ENCODE assay signal across 8 cellular contexts in the genomic region with DNA sequence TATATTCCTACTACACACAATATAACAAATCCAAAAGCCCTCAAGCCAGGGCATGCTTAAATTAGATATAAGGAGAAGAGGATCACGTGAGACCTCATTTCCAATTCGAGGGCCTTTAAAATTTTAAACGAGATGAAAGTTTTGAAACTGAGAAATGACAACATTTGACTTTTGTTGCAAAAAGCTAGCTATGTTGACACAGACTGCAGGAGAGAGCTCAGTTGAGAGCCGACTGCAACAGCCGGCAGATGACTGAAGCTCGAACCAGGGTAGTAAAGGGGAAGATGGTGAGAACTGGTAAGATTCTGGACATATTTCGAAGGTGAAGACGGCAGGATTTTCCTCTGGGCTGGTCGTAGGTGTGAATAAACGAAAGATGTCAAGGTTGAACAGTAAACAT. TPM values are rescaled to one million over a fixed set of nuclear protein-coding genes. Genes with fewer than 3 reads are reported as not detected.
DNase-seq lines count a peak whose midpoint lies in the region; ATAC-seq, FAIRE-seq and TF ChIP-seq lines count a peak whose summit lies in the region.

No MANE protein-coding gene starts in this region.

- peaks cover 6% of the 10 kb centered on the region for H3K36me3 Mint-ChIP-seq in activated naive CD4-positive, alpha-beta T cell treated with anti-CD3 and anti-CD28 coated beads for 36 hours (ENCODE audit: low read depth)

- H3K9me2 ChIP-seq in MM.1S (replicated peaks; ENCODE audit: insufficient read depth, low read length), result no peaks in the 10 kb centered on the region

- no peaks in the 10 kb centered on the region for H3K9me3 ChIP-seq in MM.1S (replicated peaks; ENCODE audit: insufficient read depth, low read length)
- no peaks in the 10 kb centered on the region for H3K9me3 ChIP-seq in cardiac muscle cell (ENCODE audit: low read depth)
- no peaks in the 10 kb centered on the region for H3K9me3 ChIP-seq in pancreas

- H3K27me3 ChIP-seq in MM.1S (replicated peaks; ENCODE audit: insufficient read depth, low read length) (no peaks in the 10 kb centered on the region), cardiac muscle cell (no peaks in the 10 kb centered on the region), pancreas (no peaks in the 10 kb centered on the region)

- no peaks in the 10 kb centered on the region for H4K20me1 ChIP-seq in MM.1S (ENCODE audit: insufficient read depth, low read length)

- peaks cover 19% of the 10 kb centered on the region for H3K4me1 Mint-ChIP-seq in activated naive CD4-positive, alpha-beta T cell treated with anti-CD3 and anti-CD28 coated beads for 36 hours (ENCODE audit: low read depth)

- H3K36me3 ChIP-seq in MM.1S (replicated peaks; ENCODE audit: insufficient read depth, low read length), result no peaks in the 10 kb centered on the region
- H3K36me3 ChIP-seq in cardiac muscle cell, result no peaks in the 10 kb centered on the region
- no peaks in the 10 kb centered on the region for H3K36me3 ChIP-seq in pancreas

- peak overlapping the region; percentile 82 for H3K4me2 ChIP-seq in MM.1S (ENCODE audit: low read depth, low read length)

- H3F3A ChIP-seq in MM.1S (ENCODE audit: insufficient read depth, low read length), result peaks cover 6% of the 10 kb centered on the region; the same call in 1 of the 2 replicates

- H3K27ac Mint-ChIP-seq in activated naive CD4-positive, alpha-beta T cell treated with anti-CD3 and anti-CD28 coated beads for 36 hours, result peak overlapping the region; percentile 91

- 1% methylated on average over 10 of the region's 10 CpGs for WGBS in pancreas, 2 donors

- DNase-seq in DMS53 (lab: John Stamatoyannopoulos, UW) (peak; percentile 43), DMS53 treated with DMSO at 0.1 percent for 48 hours (lab: John Stamatoyannopoulos, UW; ENCODE audit: unreplicated experiment) (no peak), MM.1S (peak; percentile 42), cardiac muscle cell (ENCODE audit: low read depth in 1 of 2, low spot score in 1 of 2) (peak; percentile 1 to 36), pancreas (peak in 2 of 6 donors; percentile 22 to 28), NCI-H1694 (lab: John Stamatoyannopoulos, UW) (no peak)
- DNase-seq in activated naive CD4-positive, alpha-beta T cell treated with anti-CD3 and anti-CD28 coated beads for 36 hours, result peak; percentile 23

- H3K4me1 ChIP-seq in MM.1S (ENCODE audit: low read length), result peaks cover 10% of the 10 kb centered on the region; the same call in 1 of the 2 replicates
- peaks cover 9% of the 10 kb centered on the region for H3K4me1 ChIP-seq in cardiac muscle cell (ENCODE audit: low read depth)
- H3K4me1 ChIP-seq in pancreas, result peaks cover 0 to 14% (median 0%) of the 10 kb centered on the region in 3 donors

- H3K9ac ChIP-seq in MM.1S (ENCODE audit: low read length), result peak overlapping the region; percentile 76

- intact Hi-C loops in activated naive CD4-positive, alpha-beta T cell treated with anti-CD3 and anti-CD28 coated beads for 36 hours (cut with micrococcal nuclease), result loop anchor here (5.0 kb wide), 1 partner anchor 1161 kb away; the partner anchor contains the start of gene SLC10A7
- intact Hi-C loops in pancreas (cut with DNase I), result no loop called here

- H3K4me3 ChIP-seq in MM.1S (ENCODE audit: low read length) (peak overlapping the region; percentile 79), cardiac muscle cell (peak overlapping the region; percentile 69), pancreas (peak overlapping the region; percentile 74 to 85 (median 76))

- no peak for FAIRE-seq in pancreas (lab: Jason Lieb, UNC)

- H3K79me2 ChIP-seq in MM.1S (ENCODE audit: low read length), result peaks cover 16% of the 10 kb centered on the region

- TF ChIP-seq CTCF in MM.1S (IDR thresholded peaks at IDR 0.05; ENCODE audit: low read length), result no peak
- TF ChIP-seq CTCF in cardiac muscle cell (IDR thresholded peaks at IDR 0.05; ENCODE audit: low read depth, low read length), result no peak
- TF ChIP-seq CTCF in pancreas (IDR thresholded peaks at IDR 0.05), result no peak

- H2AFZ ChIP-seq in MM.1S (ENCODE audit: low read length), result peak overlapping the region; percentile 84

- no peaks in the 10 kb centered on the region for H3K27me3 Mint-ChIP-seq in activated naive CD4-positive, alpha-beta T cell treated with anti-CD3 and anti-CD28 coated beads for 36 hours (ENCODE audit: low read depth)

- CTCF ChIA-PET in activated naive CD4-positive, alpha-beta T cell treated with anti-CD3 and anti-CD28 coated beads for 36 hours (lab: Charles Lee), result interaction anchor here (1.0 to 2.9 kb wide), 3 partner anchors 25 to 184 kb away, joined by 4 to 15 read pairs (median 8); partner anchors contain the start of gene ARHGAP10

- H3K27ac ChIP-seq in MM.1S (ENCODE audit: low read length) (peak overlapping the region; percentile 74; the same call in 1 of the 2 replicates), cardiac muscle cell (peak overlapping the region; percentile 44), pancreas (peak overlapping the region in 3 of 4 donors; percentile 89 to 93 (median 89))

- peak; percentile 51 to 77 (median 62) for ATAC-seq in pancreas
- no peak for ATAC-seq in GM19395 (IDR thresholded peaks at IDR 0.05; ENCODE audit: unreplicated experiment)

- H3K4me3 Mint-ChIP-seq in activated naive CD4-positive, alpha-beta T cell treated with anti-CD3 and anti-CD28 coated beads for 36 hours, result peak overlapping the region; percentile 90

- H3K9me3 Mint-ChIP-seq in activated naive CD4-positive, alpha-beta T cell treated with anti-CD3 and anti-CD28 coated beads for 36 hours, result no peaks in the 10 kb centered on the region

RNA-seq across cellular contexts. Expression of gene PRMT9, which starts 0.8 kb away (rescaled TPM):
- 1 to 10 TPM; 7.3 to 8.2 TPM for total RNA-seq in activated naive CD4-positive, alpha-beta T cell treated with anti-CD3 and anti-CD28 coated beads for 36 hours
- 7.3 and 9.1 TPM in 2 replicates for total RNA-seq in cardiac muscle cell
- polyA plus RNA-seq in cardiac muscle cell, result 7.7 and 11.0 TPM in 2 replicates
- 1 to 10 TPM; 3.1 to 5.1 (median 3.8) TPM for total RNA-seq in pancreas
- 1 to 10 TPM; 4.2 to 6.4 TPM for polyA plus RNA-seq in pancreas

RNA-seq across cellular contexts. Expression of gene ARHGAP10, which starts 48.7 kb away (rescaled TPM):
- 1 to 10 TPM; 3.6 to 3.8 TPM for total RNA-seq in activated naive CD4-positive, alpha-beta T cell treated with anti-CD3 and anti-CD28 coated beads for 36 hours
- 15.0 TPM in 2 replicates for total RNA-seq in cardiac muscle cell
- polyA plus RNA-seq in cardiac muscle cell, result 10.4 and 12.1 TPM in 2 replicates
- 10 to 100 TPM in 2 of 6 donors, 1 to 10 TPM in 4; 6.6 to 14.8 (median 9.8) TPM for total RNA-seq in pancreas
- polyA plus RNA-seq in pancreas, result 1 to 10 TPM; 6.3 to 6.5 TPM

Comparison
In these comparisons a context has a peak if more than half of its experiments do, and no peak if none do; other contexts are left out.
1. DNase-seq: peak in DMS53 (single experiment), MM.1S (single experiment), activated naive CD4-positive, alpha-beta T cell treated with anti-CD3 and anti-CD28 coated beads for 36 hours (single experiment) and cardiac muscle cell (2 of 2); none in DMS53 treated with DMSO at 0.1 percent for 48 hours (single experiment) and NCI-H1694 (single experiment).
2. Peak in every context shown above with its lines, with median percentiles within 50 percentile points of each other: H3K27ac ChIP-seq and H3K4me3 ChIP-seq.